In genomic region chr3:196645091-196645490, GRCh38 we compare ENCODE assay signal across 1 cellular context.
TF ChIP-seq lines count a peak whose summit lies in the region.

No MANE protein-coding gene starts in this region.

TF ChIP-seq in H1, 55 proteins besides CTCF, POLR2A, EP300 and RAD21:
- TF ChIP-seq NANOG (IDR thresholded peaks at IDR 0.05; ENCODE audit: insufficient read depth, low read depth, low read length, poor library complexity, severe bottlenecking) (no peak), TAF1 (IDR thresholded peaks at IDR 0.05; ENCODE audit: low read depth, low read length) (no peak), CHD1 (IDR thresholded peaks at IDR 0.05; ENCODE audit: low read depth, low read length) (no peak), MAFK (IDR thresholded peaks at IDR 0.05; ENCODE audit: low read depth, low read length) (no peak), CREB1 (IDR thresholded peaks at IDR 0.05) (no peak), POU5F1 (IDR thresholded peaks at IDR 0.05; ENCODE audit: low read depth, low read length) (no peak), PHF8 (conservative IDR thresholded peaks at IDR 0.05; ENCODE audit: low read depth, low read length) (no peak), BRCA1 (IDR thresholded peaks at IDR 0.05; ENCODE audit: low read depth, low read length) (no peak), SP1 (IDR thresholded peaks at IDR 0.05; ENCODE audit: low read depth, low read length) (no peak), KDM1A (IDR thresholded peaks at IDR 0.05; ENCODE audit: borderline replicate concordance, low read length) (no peak), HDAC2 (IDR thresholded peaks at IDR 0.05; ENCODE audit: borderline replicate concordance in 1 of 2, low read depth in 2 of 2, low read length in 2 of 2) (no peak), POLR2AphosphoS5 (IDR thresholded peaks at IDR 0.05; ENCODE audit: low read depth, low read length) (no peak), JUND (IDR thresholded peaks at IDR 0.05; ENCODE audit: low read length) (no peak)
TF ChIP-seq in H1: peak in this region for 0.
